23 cellular contexts compared by ENCODE assay signal in the genomic region with DNA sequence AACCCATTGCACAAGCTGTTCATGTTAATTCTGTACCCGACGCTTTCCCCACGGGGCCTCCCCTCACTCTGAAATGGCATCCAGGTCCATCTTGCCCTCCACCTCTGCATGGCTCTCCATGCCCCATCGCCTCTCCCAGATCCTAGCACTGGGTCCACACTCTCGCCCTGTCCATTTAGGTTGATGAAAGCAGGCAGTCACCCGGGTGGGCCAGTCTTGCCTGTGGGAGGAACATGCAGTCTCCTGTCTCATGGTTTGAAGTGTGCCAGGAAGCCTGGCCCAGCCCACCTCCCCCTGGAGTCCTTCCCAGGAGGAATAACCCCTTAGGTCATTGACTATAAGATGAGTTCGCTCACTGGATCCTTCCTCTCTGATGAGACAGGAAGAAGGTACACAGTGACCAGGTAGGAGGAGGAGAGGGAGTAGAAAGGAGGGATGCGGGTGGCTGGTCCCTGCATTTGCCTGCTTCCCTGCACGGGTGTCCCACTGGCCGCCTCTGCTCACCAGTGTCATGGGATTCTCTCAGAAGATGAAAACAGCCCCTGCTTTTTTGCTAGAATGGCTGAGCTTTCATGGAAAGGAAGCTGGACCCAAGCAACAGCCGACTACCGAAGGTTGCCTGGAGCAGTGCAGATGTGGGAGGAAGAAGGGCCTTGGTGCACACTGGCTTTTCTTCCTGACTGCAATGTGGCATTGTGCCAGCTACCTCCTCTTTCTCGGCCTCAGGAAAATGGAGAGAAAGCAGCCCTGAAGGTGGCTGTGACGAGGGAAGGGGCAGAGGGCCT. TPM values are rescaled to one million over a fixed set of nuclear protein-coding genes. Genes with fewer than 3 reads are reported as not detected.
DNase-seq lines count a peak whose midpoint lies in the region; TF ChIP-seq lines count a peak whose summit lies in the region.
"Had no signal": no experiment of that assay in that cellular context is flagged by ENCODE, and none has a peak within 500 bp of the region (broad histone marks: within the 10 kb centered on the region; RNA-seq: fewer than 3 reads in every experiment).

No MANE protein-coding gene starts in this region.

- peak overlapping the region; percentile 86 for H3K27ac Mint-ChIP-seq in activated naive CD4-positive, alpha-beta T cell treated with anti-CD3 and anti-CD28 coated beads, Interleukin-2, amount 10 ng/mL, durations not matched to agents 7 days and 5 days
- H3K27ac Mint-ChIP-seq in dendritic cell treated with granulocyte-macrophage colony-stimulating factor and Interleukin-4, amounts not matched to agents 40 ng/mL and 50 ng/mL, for 4 days = peak overlapping the region; percentile 44
- no peak overlapping the region for H3K27ac Mint-ChIP-seq in MCF 10A (ENCODE audit: low read depth, unreplicated experiment)
- H3K27ac Mint-ChIP-seq: activated CD8-positive, alpha-beta T cell treated with anti-CD3 and anti-CD28 coated beads for 36 hours had no signal

- DNase-seq in activated naive CD4-positive, alpha-beta T cell treated with anti-CD3 and anti-CD28 coated beads, Interleukin-2, amount 10 ng/mL, durations not matched to agents 7 days and 5 days = no peak
- DNase-seq in activated naive CD4-positive, alpha-beta T cell treated with Interleukin-2 at 50 U/mL for 16 hours = no peak
- peak; percentile 5 for DNase-seq in NB4 (ENCODE audit: low read depth)
- DNase-seq in sigmoid colon = peak; percentile 30
- no peak for DNase-seq in MCF 10A (ENCODE audit: unreplicated experiment)
- no peak for DNase-seq in H4 (ENCODE audit: low spot score)
- DNase-seq in NCI-H1694 treated with DMSO at 0.1 percent for 48 hours (lab: John Stamatoyannopoulos, UW) = no peak
- DNase-seq: activated CD4-positive, CD25-positive, alpha-beta regulatory T cell; activated CD8-positive, alpha-beta T cell treated with anti-CD3 and anti-CD28 coated beads for 36 hours; activated naive CD4-positive, alpha-beta T cell; activated T-cell treated with anti-CD3 and anti-CD28 coated beads for 4 hours; effector CD8-positive, alpha-beta T cell; foreskin melanocyte; immature natural killer cell; left ventricle myocardium superior; NCI-H1417; NCI-H510A treated with DMSO at 0.1 percent for 48 hours; psoas muscle had no signal

- no peaks in the 10 kb centered on the region for H3K4me1 ChIP-seq in sigmoid colon
- H3K4me1 ChIP-seq: ascending aorta, psoas muscle had no signal

- H3K4me3 ChIP-seq in NB4 (ENCODE audit: low read depth, low read length) (no peak overlapping the region), sigmoid colon (no peak overlapping the region)
- H3K4me3 ChIP-seq: ascending aorta, hepatocyte, psoas muscle had no signal

- H3K4me3 Mint-ChIP-seq in activated naive CD4-positive, alpha-beta T cell treated with anti-CD3 and anti-CD28 coated beads, Interleukin-2, amount 10 ng/mL, durations not matched to agents 7 days and 5 days = no peak overlapping the region
- H3K4me3 Mint-ChIP-seq in dendritic cell treated with granulocyte-macrophage colony-stimulating factor and Interleukin-4, amounts not matched to agents 40 ng/mL and 50 ng/mL, for 4 days = no peak overlapping the region
- H3K4me3 Mint-ChIP-seq in MCF 10A (ENCODE audit: unreplicated experiment) = no peak overlapping the region
- H3K4me3 Mint-ChIP-seq: activated CD8-positive, alpha-beta T cell treated with anti-CD3 and anti-CD28 coated beads for 36 hours; immature natural killer cell; neural crest cell had no signal

- TF ChIP-seq POLR2A in NB4 (IDR thresholded peaks at IDR 0.05; ENCODE audit: extremely low read depth, insufficient read length) (no peak), sigmoid colon (IDR thresholded peaks at IDR 0.05) (no peak)

- peaks cover 15% of the 10 kb centered on the region for H3K27me3 Mint-ChIP-seq in activated naive CD4-positive, alpha-beta T cell treated with anti-CD3 and anti-CD28 coated beads, Interleukin-2, amount 10 ng/mL, durations not matched to agents 7 days and 5 days
- no peaks in the 10 kb centered on the region for H3K27me3 Mint-ChIP-seq in dendritic cell treated with granulocyte-macrophage colony-stimulating factor and Interleukin-4, amounts not matched to agents 40 ng/mL and 50 ng/mL, for 4 days
- peaks cover 11% of the 10 kb centered on the region for H3K27me3 Mint-ChIP-seq in MCF 10A (ENCODE audit: insufficient read depth, unreplicated experiment)
- H3K27me3 Mint-ChIP-seq: activated CD8-positive, alpha-beta T cell treated with anti-CD3 and anti-CD28 coated beads for 36 hours had no signal

- peaks cover 65% of the 10 kb centered on the region for H3K4me1 Mint-ChIP-seq in activated naive CD4-positive, alpha-beta T cell treated with anti-CD3 and anti-CD28 coated beads, Interleukin-2, amount 10 ng/mL, durations not matched to agents 7 days and 5 days
- peaks cover 100% of the 10 kb centered on the region for H3K4me1 Mint-ChIP-seq in dendritic cell treated with granulocyte-macrophage colony-stimulating factor and Interleukin-4, amounts not matched to agents 40 ng/mL and 50 ng/mL, for 4 days (ENCODE audit: low read depth)
- H3K4me1 Mint-ChIP-seq in MCF 10A (ENCODE audit: insufficient read depth, unreplicated experiment) = no peaks in the 10 kb centered on the region

- POLR2A ChIA-PET in MCF 10A (lab: Yijun Ruan, JAX) = interaction anchor here (0.6 kb wide), 1 partner anchor 143 kb away, joined by 4 read pairs; no protein-coding TSS in a partner anchor

- H3K27me3 ChIP-seq in sigmoid colon = peaks cover under 1 to 14% (median 5%) of the 10 kb centered on the region in 3 donors
- H3K27me3 ChIP-seq: ascending aorta had no signal

- H3K36me3 ChIP-seq in sigmoid colon = peaks cover 0 to 7% (median 3%) of the 10 kb centered on the region in 4 donors

- BruUV-seq in MCF 10A (replicated peaks; lab: Mats Ljungman, UMichigan) = no TSS peak

- H3K9me3 Mint-ChIP-seq in activated naive CD4-positive, alpha-beta T cell treated with anti-CD3 and anti-CD28 coated beads, Interleukin-2, amount 10 ng/mL, durations not matched to agents 7 days and 5 days = no peaks in the 10 kb centered on the region
- H3K9me3 Mint-ChIP-seq in dendritic cell treated with granulocyte-macrophage colony-stimulating factor and Interleukin-4, amounts not matched to agents 40 ng/mL and 50 ng/mL, for 4 days = no peaks in the 10 kb centered on the region
- H3K9me3 Mint-ChIP-seq in MCF 10A (ENCODE audit: unreplicated experiment) = no peaks in the 10 kb centered on the region
- H3K9me3 Mint-ChIP-seq: activated CD8-positive, alpha-beta T cell treated with anti-CD3 and anti-CD28 coated beads for 36 hours; neural crest cell had no signal

- CTCF ChIA-PET in activated naive CD4-positive, alpha-beta T cell treated with anti-CD3 and anti-CD28 coated beads, Interleukin-2, amount 10 ng/mL, durations not matched to agents 7 days and 5 days (lab: Charles Lee) = no interaction called here
- CTCF ChIA-PET in MCF 10A (lab: Yijun Ruan, JAX) = interaction anchor here (0.6 to 1.1 kb wide), 5 partner anchors 18 to 388 kb away, joined by 3 to 4 read pairs (median 3); no protein-coding TSS in a partner anchor

- 70 to 76% methylated on average over 14 of the region's 14 CpGs for WGBS in sigmoid colon, 2 donors

- TF ChIP-seq EP300 in sigmoid colon (IDR thresholded peaks at IDR 0.05) = no peak

- peaks cover 27% of the 10 kb centered on the region for H3K36me3 Mint-ChIP-seq in activated naive CD4-positive, alpha-beta T cell treated with anti-CD3 and anti-CD28 coated beads, Interleukin-2, amount 10 ng/mL, durations not matched to agents 7 days and 5 days
- peaks cover 50% of the 10 kb centered on the region for H3K36me3 Mint-ChIP-seq in dendritic cell treated with granulocyte-macrophage colony-stimulating factor and Interleukin-4, amounts not matched to agents 40 ng/mL and 50 ng/mL, for 4 days (ENCODE audit: low read depth)
- H3K36me3 Mint-ChIP-seq in MCF 10A (ENCODE audit: insufficient read depth, unreplicated experiment) = peaks cover 5% of the 10 kb centered on the region

- TF ChIP-seq CTCF in NB4 (IDR thresholded peaks at IDR 0.05; ENCODE audit: low read depth, low read length) (no peak), sigmoid colon (IDR thresholded peaks at IDR 0.05) (no peak), MCF 10A (IDR thresholded peaks at IDR 0.05; ENCODE audit: unreplicated experiment) (no peak)

- H3K27ac ChIP-seq in sigmoid colon = no peak overlapping the region
- H3K27ac ChIP-seq: ascending aorta, hepatocyte, psoas muscle had no signal

- no peaks in the 10 kb centered on the region for H3K9me3 ChIP-seq in sigmoid colon
- H3K9me3 ChIP-seq: ascending aorta, psoas muscle had no signal

- intact Hi-C loops in dendritic cell treated with granulocyte-macrophage colony-stimulating factor and Interleukin-4, amounts not matched to agents 40 ng/mL and 50 ng/mL, for 4 days (cut with micrococcal nuclease) = no loop called here
- intact Hi-C loops in sigmoid colon (cut with DNase I) = no loop called here
- intact Hi-C loops in MCF 10A (cut with micrococcal nuclease) = no loop called here

RNA-seq across cellular contexts. Expression of a gene that starts 6.8 kb away (rescaled TPM):
- total RNA-seq in sigmoid colon (under 1 TPM in 3 of 4 donors, not detected in 1; 0.36 to 0.54 (median 0.49) TPM), MCF 10A (2022) (0.07 TPM in 1 of 2 replicates, not detected in the other)
- polyA plus RNA-seq in sigmoid colon = under 1 TPM in 1 of 3 donors, not detected in 2; 0.17 TPM
- 0.27 TPM in 1 of 2 replicates, not detected in the other for total RNA-seq in H4 (2014; rRNA removed; shearing (Covaris generic))
- total RNA-seq: RPMI7951 had no signal
- polyA plus RNA-seq: immature natural killer cell had no signal

RNA-seq across cellular contexts. Expression of a gene that starts 29.6 kb away (rescaled TPM):
- total RNA-seq in sigmoid colon = 1 to 10 TPM; 7.5 to 8.6 (median 8.4) TPM
- 10 to 100 TPM in 1 of 3 donors, 1 to 10 TPM in 2; 1.2 to 10.4 (median 3.9) TPM for polyA plus RNA-seq in sigmoid colon
- total RNA-seq in MCF 10A (2022) = 11.5 and 11.9 TPM in 2 replicates
- 2.9 TPM in 2 replicates for total RNA-seq in H4 (2014; rRNA removed; shearing (Covaris generic))

RNA-seq across cellular contexts. Expression of a gene that starts 44.7 kb away (rescaled TPM):
- total RNA-seq in sigmoid colon (10 to 100 TPM; 26.7 to 39.3 (median 34.4) TPM), MCF 10A (2022) (38.7 and 51.8 TPM in 2 replicates)
- polyA plus RNA-seq in sigmoid colon = 10 to 100 TPM; 27.0 to 49.0 (median 33.5) TPM
- 23.6 and 26.5 TPM in 2 replicates for total RNA-seq in H4 (2014; rRNA removed; shearing (Covaris generic))

Comparison
In these comparisons a context has a peak if more than half of its experiments do, and no peak if none do; other contexts are left out.
1. DNase-seq: peak in NB4 (single experiment) and sigmoid colon (single experiment); none in activated naive CD4-positive, alpha-beta T cell treated with anti-CD3 and anti-CD28 coated beads, Interleukin-2, amount 10 ng/mL, durations not matched to agents 7 days and 5 days (single experiment), activated naive CD4-positive, alpha-beta T cell treated with Interleukin-2 at 50 U/mL for 16 hours (single experiment), MCF 10A (single experiment), H4 (single experiment) and NCI-H1694 treated with DMSO at 0.1 percent for 48 hours (single experiment).